In genomic region chr9:89314955-89315354, GRCh38 we compare ENCODE assay signal across 13 cellular contexts. TPM values are rescaled to one million over a fixed set of nuclear protein-coding genes. Genes with fewer than 3 reads are reported as not detected.
DNase-seq lines count a peak whose midpoint lies in the region; ATAC-seq and TF ChIP-seq lines count a peak whose summit lies in the region.
"Had no signal": no experiment of that assay in that cellular context is flagged by ENCODE, and none has a peak within 500 bp of the region (broad histone marks: within the 10 kb centered on the region; RNA-seq: fewer than 3 reads in every experiment).

No MANE protein-coding gene starts in this region.

- H3K9ac ChIP-seq in SK-N-SH (peak overlapping the region; percentile 20; the same call in 1 of the 2 replicates), neuronal stem cell (ENCODE audit: low read depth, low read length, poor library complexity) (no peak overlapping the region)

- H3K9me2 ChIP-seq in SK-N-SH = no peaks in the 10 kb centered on the region

- peaks cover 23 to 34% of the 10 kb centered on the region in 2 experiments for H3K36me3 ChIP-seq in SK-N-SH (replicated peaks in 1 of 2; ENCODE audit: control insufficient read depth in 1 of 2, insufficient read depth in 2 of 2, low read length in 1 of 2)
- H3K36me3 ChIP-seq in KOPT-K1 (ENCODE audit: insufficient read depth, low read length) = peaks cover 62% of the 10 kb centered on the region
- H3K36me3 ChIP-seq in neuronal stem cell (replicated peaks in 1 of 2; ENCODE audit: control insufficient read depth in 2 of 2, insufficient read depth in 2 of 2, low read length in 2 of 2) = peaks cover 12 to 67% of the 10 kb centered on the region in 2 donors

- peak overlapping the region; percentile 83 to 96 for H3K27ac ChIP-seq in SK-N-SH (ENCODE audit: low read depth in 2 of 2, low read length in 1 of 2)
- peak overlapping the region; percentile 98 for H3K27ac ChIP-seq in KOPT-K1 (ENCODE audit: low read depth, low read length, poor library complexity, severe bottlenecking)
- no peak overlapping the region for H3K27ac ChIP-seq in neuronal stem cell (replicated peaks; ENCODE audit: low read length)
- H3K27ac ChIP-seq: heart left ventricle had no signal

- peaks cover 27% of the 10 kb centered on the region; the same call in 1 of the 2 replicates for H4K20me1 ChIP-seq in SK-N-SH (ENCODE audit: insufficient read depth)

- POLR2A ChIA-PET in SK-N-SH (lab: Yijun Ruan, JAX) = interaction anchor here (0.7 kb wide), 1 partner anchor 124 kb away, joined by 3 read pairs; no protein-coding TSS in a partner anchor

- peak overlapping the region; percentile 90 for H3K4me3 Mint-ChIP-seq in activated naive CD8-positive, alpha-beta T cell treated with anti-CD3 and anti-CD28 coated beads, Interleukin-2, amount 50 U/mL, for 24 hours
- H3K4me3 Mint-ChIP-seq in nephron progenitor cell = peak overlapping the region; percentile 95

- H3K79me2 ChIP-seq in SK-N-SH (ENCODE audit: insufficient read depth) = peaks cover 86% of the 10 kb centered on the region

- H3K27me3 ChIP-seq in SK-N-SH (ENCODE audit: insufficient read depth) (no peaks in the 10 kb centered on the region), neuronal stem cell (ENCODE audit: control insufficient read depth in 3 of 3, insufficient read depth in 3 of 3, low read depth in 1 of 3, low read length in 3 of 3) (no peaks in the 10 kb centered on the region)
- H3K27me3 ChIP-seq: heart left ventricle had no signal

- H2BK5ac ChIP-seq in neuronal stem cell (ENCODE audit: low read length) = no peak overlapping the region

- no peak overlapping the region for H3K23ac ChIP-seq in neuronal stem cell (ENCODE audit: low read depth, low read length, poor library complexity)

- H3K27ac Mint-ChIP-seq in activated naive CD8-positive, alpha-beta T cell treated with anti-CD3 and anti-CD28 coated beads, Interleukin-2, amount 50 U/mL, for 24 hours = peak overlapping the region; percentile 68
- peak overlapping the region; percentile 87 for H3K27ac Mint-ChIP-seq in nephron progenitor cell

- peaks cover 47% of the 10 kb centered on the region for H3F3A ChIP-seq in SK-N-SH (replicated peaks; ENCODE audit: insufficient read depth)

- no peaks in the 10 kb centered on the region for H3K9me3 ChIP-seq in SK-N-SH
- H3K9me3 ChIP-seq in KOPT-K1 (ENCODE audit: insufficient read depth, low read length, poor library complexity, severe bottlenecking) = no peaks in the 10 kb centered on the region
- H3K9me3 ChIP-seq in neuronal stem cell (replicated peaks in 1 of 2; ENCODE audit: control insufficient read depth in 2 of 2, insufficient read depth in 1 of 2, low read depth in 1 of 2, low read length in 2 of 2) = no peaks in the 10 kb centered on the region
- H3K9me3 ChIP-seq: heart left ventricle, mucosa of descending colon had no signal

- H3K9me3 Mint-ChIP-seq in activated naive CD8-positive, alpha-beta T cell treated with anti-CD3 and anti-CD28 coated beads, Interleukin-2, amount 50 U/mL, for 24 hours = no peaks in the 10 kb centered on the region
- no peaks in the 10 kb centered on the region for H3K9me3 Mint-ChIP-seq in nephron progenitor cell

- no peak overlapping the region for H2BK120ac ChIP-seq in neuronal stem cell (ENCODE audit: low read depth, low read length)

- H4K91ac ChIP-seq in neuronal stem cell (ENCODE audit: low read depth, low read length, poor library complexity) = no peak overlapping the region

- no peak for ATAC-seq in SK-N-SH treated with all-trans-retinoic acid at 6 μM for 48 hours
- ATAC-seq in activated naive CD8-positive, alpha-beta T cell treated with anti-CD3 and anti-CD28 coated beads, Interleukin-2, amount 50 U/mL, for 24 hours = no peak
- ATAC-seq: heart left ventricle, mucosa of descending colon had no signal

- peaks cover 76% of the 10 kb centered on the region for H3K36me3 Mint-ChIP-seq in activated naive CD8-positive, alpha-beta T cell treated with anti-CD3 and anti-CD28 coated beads, Interleukin-2, amount 50 U/mL, for 24 hours (ENCODE audit: low read depth)
- peaks cover 29% of the 10 kb centered on the region for H3K36me3 Mint-ChIP-seq in nephron progenitor cell (ENCODE audit: low read depth)

- no peak for TF ChIP-seq RAD21 in SK-N-SH (IDR thresholded peaks at IDR 0.05; ENCODE audit: low read length)

- H3K18ac ChIP-seq in neuronal stem cell (ENCODE audit: low read length) = no peak overlapping the region

- peak overlapping the region; percentile 89 for H3K4me2 ChIP-seq in SK-N-SH
- no peak overlapping the region for H3K4me2 ChIP-seq in neuronal stem cell (ENCODE audit: insufficient read depth, low read length, poor library complexity, severe bottlenecking)

- H3K27me3 Mint-ChIP-seq in activated naive CD8-positive, alpha-beta T cell treated with anti-CD3 and anti-CD28 coated beads, Interleukin-2, amount 50 U/mL, for 24 hours = peaks cover 6% of the 10 kb centered on the region
- H3K27me3 Mint-ChIP-seq in nephron progenitor cell (ENCODE audit: low read depth, poor library complexity) = no peaks in the 10 kb centered on the region

- no peak overlapping the region for H2BK12ac ChIP-seq in neuronal stem cell (ENCODE audit: low read length)

- H3K4me1 ChIP-seq in SK-N-SH (ENCODE audit: control insufficient read depth in 1 of 2, insufficient read depth in 2 of 2, low read depth in 1 of 2, low read length in 1 of 2) = peaks cover 20 to 26% of the 10 kb centered on the region in 2 experiments
- peaks cover 4 to 20% of the 10 kb centered on the region in 2 donors for H3K4me1 ChIP-seq in neuronal stem cell (ENCODE audit: control insufficient read depth in 2 of 2, insufficient read depth in 1 of 2, low read depth in 1 of 2, low read length in 2 of 2)

- no peak overlapping the region for H2AK5ac ChIP-seq in neuronal stem cell (ENCODE audit: low read depth, low read length)

- TF ChIP-seq CTCF in SK-N-SH (IDR thresholded peaks at IDR 0.05) = no peak
- TF ChIP-seq CTCF in nephron progenitor cell (IDR thresholded peaks at IDR 0.05) = no peak

- TF ChIP-seq EP300 in SK-N-SH (IDR thresholded peaks at IDR 0.05; ENCODE audit: borderline replicate concordance in 1 of 2, low read depth in 1 of 2, low read length in 1 of 2) = no peak

- CTCF ChIA-PET in SK-N-SH (lab: Yijun Ruan, JAX) = no interaction called here

- no peak overlapping the region for H3K4ac ChIP-seq in neuronal stem cell (ENCODE audit: low read length)

- no peak overlapping the region for H2BK15ac ChIP-seq in neuronal stem cell (ENCODE audit: low read length)

- 93% methylated on average over 1 of the region's 1 CpG for WGBS in SK-N-SH (ENCODE audit: low lambda C conversion rate)
- WGBS in neuronal stem cell (ENCODE audit: extremely low coverage in 2 of 2, insufficient read length in 2 of 2, insufficient replicate concordance in 1 of 2), 2 donors = no CpG with 5 or more reads among the region's 1 CpG

- peaks cover 2% of the 10 kb centered on the region for H3K79me1 ChIP-seq in neuronal stem cell (ENCODE audit: low read depth, low read length)

- H3K4me1 Mint-ChIP-seq in activated naive CD8-positive, alpha-beta T cell treated with anti-CD3 and anti-CD28 coated beads, Interleukin-2, amount 50 U/mL, for 24 hours = peaks cover 79% of the 10 kb centered on the region
- H3K4me1 Mint-ChIP-seq in nephron progenitor cell = peaks cover 72% of the 10 kb centered on the region

- no peak overlapping the region for H3K14ac ChIP-seq in neuronal stem cell (ENCODE audit: low read length)

- no peak overlapping the region for H2AFZ ChIP-seq in SK-N-SH (ENCODE audit: low read depth)
- no peak overlapping the region for H2AFZ ChIP-seq in neuronal stem cell (ENCODE audit: low read length)

- DNase-seq in SK-N-SH (no peak), nephron progenitor cell (no peak), neuronal stem cell (ENCODE audit: low spot score) (no peak)
- DNase-seq in activated naive CD8-positive, alpha-beta T cell treated with anti-CD3 and anti-CD28 coated beads, Interleukin-2, amount 50 U/mL, for 24 hours = no peak
- DNase-seq in stimulated activated CD4-positive, alpha-beta T cell treated with anti-CD3 and anti-CD28 coated beads, Interleukin-4, amount 100 ng/mL, for 4 hours = no peak
- no peak for DNase-seq in central memory CD4-positive, alpha-beta T cell
- DNase-seq: heart left ventricle; mucosa of descending colon; NCI-H2171; stimulated activated CD8-positive, alpha-beta memory T cell treated with anti-CD3 and anti-CD28 coated beads, Interleukin-4, amount 100 ng/mL, for 48 hours had no signal

- H3K4me3 ChIP-seq in SK-N-SH (ENCODE audit: low read depth in 2 of 2, low read length in 1 of 2) = peak overlapping the region; percentile 92 to 95; a peak in 2 of 4 replicates
- no peak overlapping the region for H3K4me3 ChIP-seq in neuronal stem cell (ENCODE audit: low read length in 2 of 2)
- H3K4me3 ChIP-seq: heart left ventricle, mucosa of descending colon, smooth muscle cell had no signal

- no peak overlapping the region for H4K8ac ChIP-seq in neuronal stem cell (ENCODE audit: low read depth, low read length)

TF ChIP-seq in SK-N-SH, 30 proteins besides CTCF, POLR2A, EP300 and RAD21 (continues in another document):
- TF ChIP-seq EZH2phosphoT487 (IDR thresholded peaks at IDR 0.05; ENCODE audit: borderline replicate concordance, low read depth) (no peak), FOSL2 (IDR thresholded peaks at IDR 0.05; ENCODE audit: borderline replicate concordance, low read depth) (no peak), NRF1 (IDR thresholded peaks at IDR 0.05; ENCODE audit: low read depth, low read length) (no peak), CHD2 (IDR thresholded peaks at IDR 0.05; ENCODE audit: low read length, partially characterized antibody) (no peak), MEF2A (IDR thresholded peaks at IDR 0.05; ENCODE audit: borderline replicate concordance, low read depth) (no peak)

TF ChIP-seq in SK-N-SH treated with all-trans-retinoic acid at 6 μM for 48 hours, 23 proteins besides CTCF, POLR2A, EP300 and RAD21 (continues in another document):
- TF ChIP-seq GLIS3 (CRISPR knock-in tag; IDR thresholded peaks at IDR 0.05) = no peak
- no peak for TF ChIP-seq PPARA (CRISPR knock-in tag; IDR thresholded peaks at IDR 0.05; ENCODE audit: borderline replicate concordance)
- no peak for TF ChIP-seq ZFP30 (CRISPR knock-in tag; IDR thresholded peaks at IDR 0.05)

RNA-seq across cellular contexts. Expression of gene SECISBP2, which starts 3.3 kb away (rescaled TPM):
- 21.2 and 28.4 TPM in 2 replicates for polyA plus RNA-seq in SK-N-SH (2012; rRNA removed)
- 20.7 and 21.4 TPM in 2 replicates for polyA plus RNA-seq in SK-N-SH (2012; cell fraction: cytosol; rRNA removed)
- 54.8 and 77.7 TPM in 2 replicates for polyA plus RNA-seq in SK-N-SH (2012; cell fraction: nucleus; rRNA removed)
- polyA plus RNA-seq in neuronal stem cell (2013, experiment 1 of 2) = 75.3 TPM
- polyA plus RNA-seq in neuronal stem cell (2013, experiment 2 of 2) = 79.8 TPM

RNA-seq across cellular contexts. Expression of gene CKS2, which starts 4.0 kb away (rescaled TPM):
- polyA plus RNA-seq in SK-N-SH (2012; rRNA removed) = 277 and 362 TPM in 2 replicates
- polyA plus RNA-seq in SK-N-SH (2012; cell fraction: cytosol; rRNA removed) = 390 and 408 TPM in 2 replicates
- 109 and 119 TPM in 2 replicates for polyA plus RNA-seq in SK-N-SH (2012; cell fraction: nucleus; rRNA removed)
- 325 TPM for polyA plus RNA-seq in neuronal stem cell (2013, experiment 1 of 2)
- polyA plus RNA-seq in neuronal stem cell (2013, experiment 2 of 2) = 323 TPM

Comparison
In these comparisons a context has a peak if more than half of its experiments do, and no peak if none do; other contexts are left out.
1. H3K4me3 ChIP-seq: peak in SK-N-SH (2 of 2); none in neuronal stem cell (0 of 2).